6 cellular contexts compared by ENCODE assay signal in the genomic region with DNA sequence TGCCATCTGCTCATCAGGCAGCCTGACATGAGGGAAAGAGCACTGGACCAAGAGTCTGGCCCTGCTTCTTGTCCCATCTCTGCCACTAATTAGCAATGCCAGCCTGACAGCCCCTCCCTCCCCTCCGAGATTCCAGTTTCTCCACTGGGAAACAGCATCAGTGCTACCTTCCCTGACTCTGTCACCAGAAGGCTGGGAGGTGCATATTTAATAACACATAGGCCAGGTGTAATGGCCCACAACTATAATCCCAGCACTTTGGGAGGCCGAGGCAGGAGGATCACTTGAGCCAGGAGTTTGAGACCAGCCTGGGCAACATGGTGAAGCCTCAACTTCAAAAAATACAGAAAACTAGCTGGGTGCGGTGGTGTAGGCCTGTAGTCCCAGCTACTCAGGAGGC.
"Had no signal": no experiment of that assay in that cellular context is flagged by ENCODE, and none has a peak within 500 bp of the region (broad histone marks: within the 10 kb centered on the region; RNA-seq: fewer than 3 reads in every experiment).

No MANE protein-coding gene starts in this region.

- H3K27ac Mint-ChIP-seq: IgD-negative memory B cell had no signal

- H3K27ac ChIP-seq: HL-60 had no signal

- H3K4me3 ChIP-seq: K562 had no signal

- H3K36me3 Mint-ChIP-seq: IgD-negative memory B cell had no signal

- H3K4me3 Mint-ChIP-seq: IgD-negative memory B cell had no signal

- H3K9me3 Mint-ChIP-seq: IgD-negative memory B cell had no signal

- FAIRE-seq: HepG2, K562 had no signal

- DNase-seq: IMR-90, KBM-7 had no signal

- H3K4me1 Mint-ChIP-seq: IgD-negative memory B cell had no signal
